1 cellular context compared by ENCODE assay signal in genomic region chr1:84077476-84078107, GRCh38.
TF ChIP-seq lines count a peak whose summit lies in the region.

No MANE protein-coding gene starts in this region.

TF ChIP-seq in HEK293, 187 proteins besides CTCF, POLR2A, EP300 and RAD21 (continued from another document and continues in another):
- TF ChIP-seq, protein P1, sequence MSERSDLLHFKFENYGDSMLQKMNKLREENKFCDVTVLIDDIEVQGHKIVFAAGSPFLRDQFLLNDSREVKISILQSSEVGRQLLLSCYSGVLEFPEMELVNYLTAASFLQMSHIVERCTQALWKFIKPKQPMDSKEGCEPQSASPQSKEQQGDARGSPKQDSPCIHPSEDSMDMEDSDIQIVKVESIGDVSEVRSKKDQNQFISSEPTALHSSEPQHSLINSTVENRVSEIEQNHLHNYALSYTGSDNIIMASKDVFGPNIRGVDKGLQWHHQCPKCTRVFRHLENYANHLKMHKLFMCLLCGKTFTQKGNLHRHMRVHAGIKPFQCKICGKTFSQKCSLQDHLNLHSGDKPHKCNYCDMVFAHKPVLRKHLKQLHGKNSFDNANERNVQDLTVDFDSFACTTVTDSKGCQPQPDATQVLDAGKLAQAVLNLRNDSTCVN (tag by site-specific recombination; optimal IDR thresholded peaks at IDR 0.05) = peak; percentile 81
- TF ChIP-seq ZNF701 (tag by site-specific recombination; IDR thresholded peaks at IDR 0.05) = no peak
- TF ChIP-seq ZNF660 (tag by site-specific recombination; IDR thresholded peaks at IDR 0.05) = peak; percentile 52; the same call in 1 of the 2 replicates
- TF ChIP-seq ZFP69B (tag by site-specific recombination; IDR thresholded peaks at IDR 0.05) = no peak; the same call in 1 of the 2 replicates
- TF ChIP-seq, protein P2, sequence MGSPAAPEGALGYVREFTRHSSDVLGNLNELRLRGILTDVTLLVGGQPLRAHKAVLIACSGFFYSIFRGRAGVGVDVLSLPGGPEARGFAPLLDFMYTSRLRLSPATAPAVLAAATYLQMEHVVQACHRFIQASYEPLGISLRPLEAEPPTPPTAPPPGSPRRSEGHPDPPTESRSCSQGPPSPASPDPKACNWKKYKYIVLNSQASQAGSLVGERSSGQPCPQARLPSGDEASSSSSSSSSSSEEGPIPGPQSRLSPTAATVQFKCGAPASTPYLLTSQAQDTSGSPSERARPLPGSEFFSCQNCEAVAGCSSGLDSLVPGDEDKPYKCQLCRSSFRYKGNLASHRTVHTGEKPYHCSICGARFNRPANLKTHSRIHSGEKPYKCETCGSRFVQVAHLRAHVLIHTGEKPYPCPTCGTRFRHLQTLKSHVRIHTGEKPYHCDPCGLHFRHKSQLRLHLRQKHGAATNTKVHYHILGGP (tag by site-specific recombination; IDR thresholded peaks at IDR 0.05) = no peak
- TF ChIP-seq HIC1 (tag by site-specific recombination; IDR thresholded peaks at IDR 0.05) = peak; percentile 47; the same call in 1 of the 2 replicates
- TF ChIP-seq KLF8 (tag by site-specific recombination; IDR thresholded peaks at IDR 0.05) = no peak; the same call in 1 of the 2 replicates
- peak; percentile 24; the same call in 1 of the 2 replicates for TF ChIP-seq SP7 (tag by site-specific recombination; IDR thresholded peaks at IDR 0.05)
- TF ChIP-seq ZNF221 (tag by site-specific recombination; IDR thresholded peaks at IDR 0.05; ENCODE audit: borderline replicate concordance) = no peak
- TF ChIP-seq ZNF433 (tag by site-specific recombination; IDR thresholded peaks at IDR 0.05; ENCODE audit: low read depth) = no peak
- TF ChIP-seq ZNF416 (tag by site-specific recombination; IDR thresholded peaks at IDR 0.05) = no peak
- no peak for TF ChIP-seq ZNF514 (tag by site-specific recombination; IDR thresholded peaks at IDR 0.05)
- no peak for TF ChIP-seq ZNF558 (tag by site-specific recombination; IDR thresholded peaks at IDR 0.05)
- no peak for TF ChIP-seq ZNF175 (tag by site-specific recombination; IDR thresholded peaks at IDR 0.05)
- TF ChIP-seq ZNF785 (tag by site-specific recombination; IDR thresholded peaks at IDR 0.05) = no peak
- TF ChIP-seq, protein P3, sequence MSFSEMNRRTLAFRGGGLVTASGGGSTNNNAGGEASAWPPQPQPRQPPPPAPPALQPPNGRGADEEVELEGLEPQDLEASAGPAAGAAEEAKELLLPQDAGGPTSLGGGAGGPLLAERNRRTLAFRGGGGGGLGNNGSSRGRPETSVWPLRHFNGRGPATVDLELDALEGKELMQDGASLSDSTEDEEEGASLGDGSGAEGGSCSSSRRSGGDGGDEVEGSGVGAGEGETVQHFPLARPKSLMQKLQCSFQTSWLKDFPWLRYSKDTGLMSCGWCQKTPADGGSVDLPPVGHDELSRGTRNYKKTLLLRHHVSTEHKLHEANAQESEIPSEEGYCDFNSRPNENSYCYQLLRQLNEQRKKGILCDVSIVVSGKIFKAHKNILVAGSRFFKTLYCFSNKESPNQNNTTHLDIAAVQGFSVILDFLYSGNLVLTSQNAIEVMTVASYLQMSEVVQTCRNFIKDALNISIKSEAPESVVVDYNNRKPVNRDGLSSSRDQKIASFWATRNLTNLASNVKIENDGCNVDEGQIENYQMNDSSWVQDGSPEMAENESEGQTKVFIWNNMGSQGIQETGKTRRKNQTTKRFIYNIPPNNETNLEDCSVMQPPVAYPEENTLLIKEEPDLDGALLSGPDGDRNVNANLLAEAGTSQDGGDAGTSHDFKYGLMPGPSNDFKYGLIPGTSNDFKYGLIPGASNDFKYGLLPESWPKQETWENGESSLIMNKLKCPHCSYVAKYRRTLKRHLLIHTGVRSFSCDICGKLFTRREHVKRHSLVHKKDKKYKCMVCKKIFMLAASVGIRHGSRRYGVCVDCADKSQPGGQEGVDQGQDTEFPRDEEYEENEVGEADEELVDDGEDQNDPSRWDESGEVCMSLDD (tag by site-specific recombination; IDR thresholded peaks at IDR 0.05) = 0 out of 2 replicates have a peak, but pooled peaks have one; percentile 42
- no peak for TF ChIP-seq ZNF776 (tag by site-specific recombination; IDR thresholded peaks at IDR 0.05; ENCODE audit: borderline replicate concordance)
- peak; percentile 26; the same call in 1 of the 2 replicates for TF ChIP-seq ZNF580 (tag by site-specific recombination; IDR thresholded peaks at IDR 0.05)
- TF ChIP-seq ZNF184 (tag by site-specific recombination; IDR thresholded peaks at IDR 0.05) = 0 out of 2 replicates have a peak, but pooled peaks have one; percentile 16
- TF ChIP-seq ZNF518A (tag by site-specific recombination; conservative IDR thresholded peaks at IDR 0.05; ENCODE audit: low read depth) = no peak
- no peak for TF ChIP-seq ZBTB1 (tag by site-specific recombination; IDR thresholded peaks at IDR 0.05)
- TF ChIP-seq ZBTB21 (tag by site-specific recombination; IDR thresholded peaks at IDR 0.05) = no peak
- TF ChIP-seq, protein P4, sequence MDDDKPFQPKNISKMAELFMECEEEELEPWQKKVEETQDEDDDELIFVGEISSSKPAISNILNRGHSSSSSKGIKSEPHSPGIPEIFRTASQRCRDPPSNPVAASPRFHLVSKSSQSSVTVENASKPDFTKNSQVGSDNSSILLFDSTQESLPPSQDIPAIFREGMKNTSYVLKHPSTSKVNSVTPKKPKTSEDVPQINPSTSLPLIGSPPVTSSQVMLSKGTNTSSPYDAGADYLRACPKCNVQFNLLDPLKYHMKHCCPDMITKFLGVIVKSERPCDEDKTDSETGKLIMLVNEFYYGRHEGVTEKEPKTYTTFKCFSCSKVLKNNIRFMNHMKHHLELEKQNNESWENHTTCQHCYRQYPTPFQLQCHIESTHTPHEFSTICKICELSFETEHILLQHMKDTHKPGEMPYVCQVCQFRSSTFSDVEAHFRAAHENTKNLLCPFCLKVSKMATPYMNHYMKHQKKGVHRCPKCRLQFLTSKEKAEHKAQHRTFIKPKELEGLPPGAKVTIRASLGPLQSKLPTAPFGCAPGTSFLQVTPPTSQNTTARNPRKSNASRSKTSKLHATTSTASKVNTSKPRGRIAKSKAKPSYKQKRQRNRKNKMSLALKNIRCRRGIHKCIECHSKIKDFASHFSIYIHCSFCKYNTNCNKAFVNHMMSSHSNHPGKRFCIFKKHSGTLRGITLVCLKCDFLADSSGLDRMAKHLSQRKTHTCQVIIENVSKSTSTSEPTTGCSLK (tag by site-specific recombination; IDR thresholded peaks at IDR 0.05) = no peak
- TF ChIP-seq ZNF302 (tag by site-specific recombination; IDR thresholded peaks at IDR 0.05; ENCODE audit: low read depth) = no peak
- TF ChIP-seq ZNF555 (tag by site-specific recombination; conservative IDR thresholded peaks at IDR 0.05) = no peak
- no peak for TF ChIP-seq REPIN1 (tag by site-specific recombination; IDR thresholded peaks at IDR 0.05; ENCODE audit: low read depth)
- TF ChIP-seq BCL11A (tag by site-specific recombination; IDR thresholded peaks at IDR 0.05; ENCODE audit: low read depth) = no peak
- no peak for TF ChIP-seq GLI2 (tag by site-specific recombination; IDR thresholded peaks at IDR 0.05; ENCODE audit: borderline replicate concordance, low read depth)
- no peak; the same call in 1 of the 2 replicates for TF ChIP-seq ZBTB6 (tag by site-specific recombination; IDR thresholded peaks at IDR 0.05)
- no peak for TF ChIP-seq ZNF529 (tag by site-specific recombination; IDR thresholded peaks at IDR 0.05; ENCODE audit: insufficient replicate concordance)
- TF ChIP-seq ZNF214 (tag by site-specific recombination; IDR thresholded peaks at IDR 0.05; ENCODE audit: borderline replicate concordance) = no peak
- peak; percentile 91 for TF ChIP-seq ZNF600 (tag by site-specific recombination; IDR thresholded peaks at IDR 0.05)
- TF ChIP-seq ZFP3 (tag by site-specific recombination; IDR thresholded peaks at IDR 0.05; ENCODE audit: low read depth) = no peak
- peak; percentile 90 for TF ChIP-seq ZBTB17 (tag by site-specific recombination; IDR thresholded peaks at IDR 0.05)
- TF ChIP-seq ZNF366 (tag by site-specific recombination; conservative IDR thresholded peaks at IDR 0.05) = no peak
- TF ChIP-seq, protein P5, sequence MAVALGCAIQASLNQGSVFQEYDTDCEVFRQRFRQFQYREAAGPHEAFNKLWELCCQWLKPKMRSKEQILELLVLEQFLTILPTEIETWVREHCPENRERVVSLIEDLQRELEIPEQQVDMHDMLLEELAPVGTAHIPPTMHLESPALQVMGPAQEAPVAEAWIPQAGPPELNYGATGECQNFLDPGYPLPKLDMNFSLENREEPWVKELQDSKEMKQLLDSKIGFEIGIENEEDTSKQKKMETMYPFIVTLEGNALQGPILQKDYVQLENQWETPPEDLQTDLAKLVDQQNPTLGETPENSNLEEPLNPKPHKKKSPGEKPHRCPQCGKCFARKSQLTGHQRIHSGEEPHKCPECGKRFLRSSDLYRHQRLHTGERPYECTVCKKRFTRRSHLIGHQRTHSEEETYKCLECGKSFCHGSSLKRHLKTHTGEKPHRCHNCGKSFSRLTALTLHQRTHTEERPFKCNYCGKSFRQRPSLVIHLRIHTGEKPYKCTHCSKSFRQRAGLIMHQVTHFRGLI (tag by site-specific recombination; IDR thresholded peaks at IDR 0.05) = no peak; the same call in 1 of the 2 replicates
- no peak for TF ChIP-seq MYNN (tag by site-specific recombination; IDR thresholded peaks at IDR 0.05; ENCODE audit: borderline replicate concordance)
- no peak for TF ChIP-seq SP3 (tag by site-specific recombination; IDR thresholded peaks at IDR 0.05)
- TF ChIP-seq ZNF148 (tag by site-specific recombination; IDR thresholded peaks at IDR 0.05; ENCODE audit: borderline replicate concordance) = no peak
- TF ChIP-seq ZNF211 (tag by site-specific recombination; IDR thresholded peaks at IDR 0.05; ENCODE audit: low read depth) = no peak
